8 cellular contexts compared by ENCODE assay signal in the genomic region with DNA sequence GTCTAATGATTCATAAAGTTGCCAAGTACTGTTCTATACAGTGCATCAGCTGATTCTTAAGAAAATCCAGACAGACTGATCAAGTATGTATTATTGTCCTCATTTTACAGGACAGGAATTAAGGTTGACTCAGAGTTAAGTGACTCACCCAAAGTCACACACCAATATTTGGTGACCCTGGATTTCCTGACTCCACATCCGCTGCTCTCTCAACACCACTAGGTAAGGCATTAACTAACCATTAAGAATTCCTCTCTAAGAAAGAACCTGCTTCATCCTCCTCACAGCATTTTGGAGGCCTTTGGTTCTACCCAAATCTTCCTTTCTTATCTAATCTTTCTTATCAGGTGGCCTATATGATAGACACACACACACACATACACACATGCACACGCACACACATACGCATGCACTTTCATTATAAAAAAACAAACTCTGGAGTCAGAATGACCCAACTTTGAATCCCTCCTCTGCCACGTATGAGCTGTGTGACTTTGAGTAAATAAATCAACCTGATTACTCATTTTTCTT.
DNase-seq lines count a peak whose midpoint lies in the region; TF ChIP-seq lines count a peak whose summit lies in the region.

No MANE protein-coding gene starts in this region.

- no peaks in the 10 kb centered on the region for H3K9me3 Mint-ChIP-seq in T-helper 1 cell treated with Interleukin-12 subunit alpha and Interleukin-12 subunit beta and Interleukin-4 antibody, amounts not matched to agents 30 μg/mL and 1 μg/mL, for 36 hours
- H3K9me3 Mint-ChIP-seq in MCF 10A (ENCODE audit: unreplicated experiment), result no peaks in the 10 kb centered on the region

- H3K27ac ChIP-seq in SJCRH30 (no peak overlapping the region), colonic mucosa (no peak overlapping the region)

- intact Hi-C loops in MCF 10A (cut with micrococcal nuclease), result no loop called here
- intact Hi-C loops in colonic mucosa (cut with DNase I), result loop anchor here (10.0 kb wide), 1 partner anchor 145 kb away; no protein-coding TSS in a partner anchor

- POLR2A ChIA-PET in MCF 10A (lab: Yijun Ruan, JAX), result no interaction called here

- no peaks in the 10 kb centered on the region for H3K27me3 ChIP-seq in SJCRH30
- H3K27me3 ChIP-seq in colonic mucosa, result no peaks in the 10 kb centered on the region

- DNase-seq in ACHN (peak; percentile 45), H4 (ENCODE audit: low spot score) (peak; percentile 58), fibroblast of pulmonary artery (ENCODE audit: low read depth) (peak; percentile 62), MCF 10A (ENCODE audit: unreplicated experiment) (no peak), T1000 (lab: John Stamatoyannopoulos, UW) (no peak), SJCRH30 (no peak), colonic mucosa (no peak)

- BruUV-seq in MCF 10A (replicated peaks; lab: Mats Ljungman, UMichigan), result no TSS peak

- in situ Hi-C loops in ACHN (cut with HindIII; ENCODE audit: low pct_ligation_motif_present, low pct_unique_long_range_greater_than_20kb, low sequenced_read_pairs), result no loop called here

- H3K36me3 ChIP-seq in SJCRH30, result no peaks in the 10 kb centered on the region
- H3K36me3 ChIP-seq in colonic mucosa, result no peaks in the 10 kb centered on the region

- H3K4me3 ChIP-seq in fibroblast of pulmonary artery (replicated peaks; ENCODE audit: low read depth, low read length), result no peak overlapping the region
- H3K4me3 ChIP-seq in SJCRH30, result no peak overlapping the region
- H3K4me3 ChIP-seq in colonic mucosa, result no peak overlapping the region

- CTCF ChIA-PET in MCF 10A (lab: Yijun Ruan, JAX), result interaction anchor here (1.2 kb wide), 1 partner anchor 32 kb away, joined by 4 read pairs; no protein-coding TSS in a partner anchor

- H3K9ac ChIP-seq in colonic mucosa (ENCODE audit: low read depth in 2 of 2, low read length in 2 of 2), result no peak overlapping the region

- peak overlapping the region; percentile 23 for H3K27ac Mint-ChIP-seq in T-helper 1 cell treated with Interleukin-12 subunit alpha and Interleukin-12 subunit beta and Interleukin-4 antibody, amounts not matched to agents 30 μg/mL and 1 μg/mL, for 36 hours
- H3K27ac Mint-ChIP-seq in MCF 10A (ENCODE audit: low read depth, unreplicated experiment), result no peak overlapping the region

- H3K4me3 Mint-ChIP-seq in T-helper 1 cell treated with Interleukin-12 subunit alpha and Interleukin-12 subunit beta and Interleukin-4 antibody, amounts not matched to agents 30 μg/mL and 1 μg/mL, for 36 hours, result no peak overlapping the region
- no peak overlapping the region for H3K4me3 Mint-ChIP-seq in MCF 10A (ENCODE audit: unreplicated experiment)

- H3K36me3 Mint-ChIP-seq in T-helper 1 cell treated with Interleukin-12 subunit alpha and Interleukin-12 subunit beta and Interleukin-4 antibody, amounts not matched to agents 30 μg/mL and 1 μg/mL, for 36 hours (ENCODE audit: low read depth), result peaks cover 27% of the 10 kb centered on the region
- no peaks in the 10 kb centered on the region for H3K36me3 Mint-ChIP-seq in MCF 10A (ENCODE audit: insufficient read depth, unreplicated experiment)

- TF ChIP-seq CTCF in fibroblast of pulmonary artery (IDR thresholded peaks at IDR 0.05; ENCODE audit: low read length, missing control alignments) (no peak), MCF 10A (IDR thresholded peaks at IDR 0.05; ENCODE audit: unreplicated experiment) (no peak), colonic mucosa (IDR thresholded peaks at IDR 0.05) (no peak)

- H3K9me3 ChIP-seq in SJCRH30 (replicated peaks), result no peaks in the 10 kb centered on the region
- H3K9me3 ChIP-seq in colonic mucosa, result no peaks in the 10 kb centered on the region

- H3K4me1 ChIP-seq in SJCRH30 (no peaks in the 10 kb centered on the region), colonic mucosa (no peaks in the 10 kb centered on the region)

- H3K27me3 Mint-ChIP-seq in T-helper 1 cell treated with Interleukin-12 subunit alpha and Interleukin-12 subunit beta and Interleukin-4 antibody, amounts not matched to agents 30 μg/mL and 1 μg/mL, for 36 hours (ENCODE audit: low read depth), result no peaks in the 10 kb centered on the region
- H3K27me3 Mint-ChIP-seq in MCF 10A (ENCODE audit: insufficient read depth, unreplicated experiment), result no peaks in the 10 kb centered on the region

- peaks cover 47% of the 10 kb centered on the region for H3K4me1 Mint-ChIP-seq in T-helper 1 cell treated with Interleukin-12 subunit alpha and Interleukin-12 subunit beta and Interleukin-4 antibody, amounts not matched to agents 30 μg/mL and 1 μg/mL, for 36 hours (ENCODE audit: low read depth)
- H3K4me1 Mint-ChIP-seq in MCF 10A (ENCODE audit: insufficient read depth, unreplicated experiment), result no peaks in the 10 kb centered on the region

Comparison
In these comparisons a context has a peak if more than half of its experiments do, and no peak if none do; other contexts are left out.
1. DNase-seq: peak in ACHN (single experiment), H4 (single experiment) and fibroblast of pulmonary artery (single experiment); none in MCF 10A (single experiment), T1000 (single experiment), SJCRH30 (0 of 2) and colonic mucosa (single experiment).